Comparison of ENCODE assay signal across 10 cellular contexts in the genomic region with DNA sequence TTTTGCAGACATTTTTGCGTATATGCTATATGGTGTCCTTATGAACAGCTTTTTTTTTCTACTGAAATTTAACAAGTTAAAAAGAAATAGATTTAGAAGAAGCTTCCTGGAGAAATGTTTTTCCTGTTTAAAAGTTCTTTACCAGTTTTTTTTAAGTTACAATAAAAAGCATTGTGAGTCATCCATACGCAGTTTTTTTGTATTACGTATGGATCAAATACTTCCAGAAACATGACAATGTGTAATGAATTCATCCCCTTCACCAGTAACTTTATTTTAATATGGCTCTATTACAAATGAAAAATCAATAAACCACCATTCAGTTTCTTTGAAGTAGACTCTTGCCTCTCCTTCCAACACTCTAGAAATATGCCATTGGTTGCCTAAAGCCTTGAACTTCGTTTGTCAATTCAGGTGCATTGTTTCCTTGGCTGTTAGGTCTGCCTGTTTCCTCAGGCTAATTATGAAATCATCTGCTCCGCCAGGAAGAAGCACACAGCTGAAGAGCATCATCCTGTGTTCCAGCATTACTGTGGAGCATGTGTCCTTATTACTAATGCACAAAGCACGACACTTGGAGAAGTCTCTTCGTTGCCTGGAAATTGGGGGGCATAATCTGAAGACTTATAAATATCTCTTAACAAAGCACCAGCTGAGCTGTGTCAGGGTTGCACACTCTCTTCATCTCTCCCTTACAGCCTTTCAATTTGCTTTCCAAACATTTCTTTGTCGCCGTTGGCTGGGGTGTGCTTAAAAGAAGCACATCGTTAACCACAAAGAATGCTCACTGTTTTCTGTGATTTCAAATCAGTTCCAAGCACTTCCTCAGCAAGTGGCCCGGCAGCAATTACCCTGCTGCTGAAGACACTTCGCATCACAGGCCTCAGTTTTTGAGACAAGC. TPM values are rescaled to one million over a fixed set of nuclear protein-coding genes. Genes with fewer than 3 reads are reported as not detected.
DNase-seq lines count a peak whose midpoint lies in the region; ATAC-seq and TF ChIP-seq lines count a peak whose summit lies in the region.
"Had no signal": no experiment of that assay in that cellular context is flagged by ENCODE, and none has a peak within 500 bp of the region (broad histone marks: within the 10 kb centered on the region; RNA-seq: fewer than 3 reads in every experiment).

No MANE protein-coding gene starts in this region.

- H3K27me3 Mint-ChIP-seq in neural crest cell (ENCODE audit: low read depth) = no peaks in the 10 kb centered on the region

- no peaks in the 10 kb centered on the region for H3K36me3 ChIP-seq in RWPE2 (ENCODE audit: low read depth)
- H3K36me3 ChIP-seq: tibial artery had no signal

- peaks cover 9% of the 10 kb centered on the region for H3K4me1 ChIP-seq in RWPE2 (ENCODE audit: insufficient read depth, poor library complexity, severe bottlenecking)
- H3K4me1 ChIP-seq: tibial artery had no signal

- DNase-seq in AG20443 (ENCODE audit: low spot score) (peak; percentile 87), RWPE2 (ENCODE audit: low spot score) (no peak), fibroblast of the aortic adventitia (ENCODE audit: low read depth) (peak; percentile 72), neural crest cell (ENCODE audit: low read depth, low spot score) (no peak), middle frontal gyrus (ENCODE audit: extremely low spot score, low spot score) (no peak), NCI-H1436 treated with DMSO at 0.1 percent for 48 hours (lab: John Stamatoyannopoulos, UW) (no peak)
- DNase-seq: stimulated activated CD4-positive, alpha-beta T cell treated with anti-CD3 and anti-CD28 coated beads, Interleukin-12 subunit alpha, Interleukin-12 subunit beta, amount 100 ng/mL, for 4 hours; tibial artery had no signal

- H3K4me3 ChIP-seq in RWPE2 (ENCODE audit: severe bottlenecking) (no peak overlapping the region), fibroblast of the aortic adventitia (ENCODE audit: low read depth, low read length) (no peak overlapping the region)
- H3K4me3 ChIP-seq: tibial artery had no signal

- peaks cover 21% of the 10 kb centered on the region for H3K9me3 Mint-ChIP-seq in neural crest cell

- peak overlapping the region; percentile 69 for H3K27ac ChIP-seq in RWPE2 (ENCODE audit: poor library complexity, severe bottlenecking)
- H3K27ac ChIP-seq: tibial artery had no signal

- peaks cover 10% of the 10 kb centered on the region for H3K9me3 ChIP-seq in RWPE2 (ENCODE audit: severe bottlenecking)

- peaks cover 37% of the 10 kb centered on the region for H3K36me3 Mint-ChIP-seq in neural crest cell (ENCODE audit: low read depth)

- no peaks in the 10 kb centered on the region for H3K27me3 ChIP-seq in RWPE2 (ENCODE audit: insufficient read depth, poor library complexity, severe bottlenecking)

- peak overlapping the region; percentile 94 for H3K27ac Mint-ChIP-seq in neural crest cell (ENCODE audit: unreplicated experiment)

- TF ChIP-seq CTCF in RWPE2 (IDR thresholded peaks at IDR 0.05; ENCODE audit: poor library complexity, severe bottlenecking) (no peak), fibroblast of the aortic adventitia (IDR thresholded peaks at IDR 0.05; ENCODE audit: insufficient read depth, low read length) (no peak), neural crest cell (conservative IDR thresholded peaks at IDR 0.05) (no peak)

- peaks cover 44% of the 10 kb centered on the region for H3K4me1 Mint-ChIP-seq in neural crest cell

- ATAC-seq in RWPE2 (ENCODE audit: low read depth) (peak; percentile 95), GM21723 (IDR thresholded peaks at IDR 0.05; ENCODE audit: unreplicated experiment) (no peak), HG03457 (IDR thresholded peaks at IDR 0.05; ENCODE audit: unreplicated experiment) (no peak)

- H3K4me3 Mint-ChIP-seq in neural crest cell = peak overlapping the region; percentile 62

RNA-seq across cellular contexts. Expression of gene MOXD1, which starts 9.6 kb away (rescaled TPM):
- total RNA-seq in fibroblast of the aortic adventitia (ENCODE audit: low replicate concordance) (6.1 and 78.8 TPM in 2 replicates), neural crest cell (83.6 and 89.4 TPM in 2 replicates)

Comparison
In these comparisons a context has a peak if more than half of its experiments do, and no peak if none do; other contexts are left out.
1. DNase-seq: peak in AG20443 (single experiment) and fibroblast of the aortic adventitia (single experiment); none in RWPE2 (single experiment), neural crest cell (single experiment), middle frontal gyrus (single experiment) and NCI-H1436 treated with DMSO at 0.1 percent for 48 hours (single experiment).